22 cellular contexts compared by ENCODE assay signal in genomic region chr4:101171747-101172146, GRCh38.
DNase-seq lines count a peak whose midpoint lies in the region; ATAC-seq, FAIRE-seq and TF ChIP-seq lines count a peak whose summit lies in the region.
"Had no signal": no experiment of that assay in that cellular context is flagged by ENCODE, and none has a peak within 500 bp of the region (broad histone marks: within the 10 kb centered on the region; RNA-seq: fewer than 3 reads in every experiment).

No MANE protein-coding gene starts in this region.

- no peaks in the 10 kb centered on the region for H3K9me2 ChIP-seq in GM23248 (ENCODE audit: insufficient read depth)

- H3F3A ChIP-seq in GM23248 (ENCODE audit: insufficient read depth): peaks cover 9% of the 10 kb centered on the region; the same call in 1 of the 2 replicates

- no peaks in the 10 kb centered on the region for H3K27me3 ChIP-seq in GM23248 (replicated peaks; ENCODE audit: insufficient read depth)
- H3K27me3 ChIP-seq in fibroblast of lung (ENCODE audit: control insufficient read depth, insufficient read depth, low read length): no peaks in the 10 kb centered on the region
- H3K27me3 ChIP-seq: neutrophil, tibial nerve had no signal

- H3K9me3 Mint-ChIP-seq in stimulated activated effector memory CD8-positive, alpha-beta T cell treated with anti-CD3 and anti-CD28 coated beads, Interleukin-12 subunit alpha, Interleukin-12 subunit beta, amount 100 ng/mL, for 72 hours: no peaks in the 10 kb centered on the region
- H3K9me3 Mint-ChIP-seq: brain had no signal

- no peaks in the 10 kb centered on the region for H3K9me3 ChIP-seq in GM23248 (ENCODE audit: low read depth)
- no peaks in the 10 kb centered on the region for H3K9me3 ChIP-seq in fibroblast of lung (ENCODE audit: control insufficient read depth, insufficient read depth, low read depth, low read length)
- H3K9me3 ChIP-seq: neutrophil, prostate gland, tibial nerve had no signal

- no peaks in the 10 kb centered on the region for H3K36me3 Mint-ChIP-seq in stimulated activated effector memory CD8-positive, alpha-beta T cell treated with anti-CD3 and anti-CD28 coated beads, Interleukin-12 subunit alpha, Interleukin-12 subunit beta, amount 100 ng/mL, for 72 hours
- H3K36me3 Mint-ChIP-seq: brain had no signal

- no peak for FAIRE-seq in RCC 7860 (lab: Jason Lieb, UNC)
- FAIRE-seq: GM12892 had no signal

- H3K4me1 ChIP-seq in GM23248 (ENCODE audit: insufficient read depth) (peaks cover 21% of the 10 kb centered on the region), fibroblast of lung (ENCODE audit: control insufficient read depth, extremely low read depth, insufficient read depth, low read length) (peaks cover 4% of the 10 kb centered on the region)
- H3K4me1 ChIP-seq: prostate gland had no signal

- peak overlapping the region; percentile 30 for H3K4me2 ChIP-seq in GM23248 (ENCODE audit: unreplicated experiment)
- no peak overlapping the region for H3K4me2 ChIP-seq in fibroblast of lung (ENCODE audit: extremely low read depth, insufficient read depth, low read length)

- peak; percentile 48 for ATAC-seq in stimulated activated effector memory CD8-positive, alpha-beta T cell treated with anti-CD3 and anti-CD28 coated beads, Interleukin-12 subunit alpha, Interleukin-12 subunit beta, amount 100 ng/mL, for 72 hours
- ATAC-seq in GM21717 (IDR thresholded peaks at IDR 0.05; ENCODE audit: unreplicated experiment): no peak
- ATAC-seq in GM21390 (IDR thresholded peaks at IDR 0.05; ENCODE audit: unreplicated experiment): no peak
- ATAC-seq: activated CD4-positive, alpha-beta T cell treated with anti-CD3 and anti-CD28 coated beads for 36 hours; Panc1; T-helper 17 cell had no signal

- no peak overlapping the region for H3K4me3 Mint-ChIP-seq in stimulated activated effector memory CD8-positive, alpha-beta T cell treated with anti-CD3 and anti-CD28 coated beads, Interleukin-12 subunit alpha, Interleukin-12 subunit beta, amount 100 ng/mL, for 72 hours
- H3K4me3 Mint-ChIP-seq: activated CD4-positive, alpha-beta T cell treated with anti-CD3 and anti-CD28 coated beads for 36 hours; B cell; brain; T-helper 17 cell had no signal

- H3K4me3 ChIP-seq in GM23248 (no peak overlapping the region), fibroblast of lung (replicated peaks in 1 of 4; ENCODE audit: control extremely low read depth in 1 of 4, insufficient read depth in 1 of 4, low read depth in 3 of 4, low read length in 4 of 4) (no peak overlapping the region)
- H3K4me3 ChIP-seq: prostate gland, tibial nerve had no signal

- peaks cover 25% of the 10 kb centered on the region for H3K4me1 Mint-ChIP-seq in stimulated activated effector memory CD8-positive, alpha-beta T cell treated with anti-CD3 and anti-CD28 coated beads, Interleukin-12 subunit alpha, Interleukin-12 subunit beta, amount 100 ng/mL, for 72 hours

- DNase-seq in GM23248 (peak; percentile 59), RCC 7860 (ENCODE audit: low spot score) (peak; percentile 52), fibroblast of lung (ENCODE audit: low read depth in 2 of 2) (peak; percentile 45 to 61), middle frontal gyrus (ENCODE audit: extremely low spot score, low spot score) (no peak)
- DNase-seq in stimulated activated effector memory CD8-positive, alpha-beta T cell treated with anti-CD3 and anti-CD28 coated beads, Interleukin-12 subunit alpha, Interleukin-12 subunit beta, amount 100 ng/mL, for 72 hours (ENCODE audit: low spot score in 2 of 2): no peak
- DNase-seq: activated CD4-positive, alpha-beta T cell treated with anti-CD3 and anti-CD28 coated beads for 36 hours; activated CD8-positive, alpha-beta memory T cell treated with anti-CD3 and anti-CD28 coated beads for 24 hours; activated T-cell treated with anti-CD3 and anti-CD28 coated beads, Interleukin-2, amount 50 U/mL, for 1 hour; MM.1S; NCI-H146; NCI-H510A; NK-92 treated with Interleukin-12 subunit alpha and Interleukin-12 subunit beta, amount 100 ng/mL, for 24 hours; T-helper 17 cell had no signal

- TF ChIP-seq CTCF in fibroblast of lung (conservative IDR thresholded peaks at IDR 0.05 in 1 of 2, IDR thresholded peaks at IDR 0.05 in 1 of 2; ENCODE audit: low read depth in 1 of 2, low read length in 2 of 2): no peak

- no peak overlapping the region for H3K9ac ChIP-seq in GM23248
- no peak overlapping the region for H3K9ac ChIP-seq in fibroblast of lung (ENCODE audit: insufficient read depth, low read length)

- in situ Hi-C loops in GM23248 (cut with MboI): no loop called here

- H3K27ac Mint-ChIP-seq in stimulated activated effector memory CD8-positive, alpha-beta T cell treated with anti-CD3 and anti-CD28 coated beads, Interleukin-12 subunit alpha, Interleukin-12 subunit beta, amount 100 ng/mL, for 72 hours: no peak overlapping the region
- H3K27ac Mint-ChIP-seq: activated CD4-positive, alpha-beta T cell treated with anti-CD3 and anti-CD28 coated beads for 36 hours; B cell had no signal

- WGBS in GM23248 (ENCODE audit: low coverage in 1 of 2, low lambda C conversion rate in 2 of 2, missing lambda C conversion rate in 2 of 2), 2 experiments: 30 to 31% methylated on average over 3 of the region's 3 CpGs

- H3K27ac ChIP-seq in GM23248 (no peak overlapping the region), fibroblast of lung (ENCODE audit: insufficient read depth, low read length) (no peak overlapping the region)
- H3K27ac ChIP-seq: neutrophil, prostate gland had no signal

- H4K20me1 ChIP-seq in GM23248 (ENCODE audit: insufficient read depth) (no peaks in the 10 kb centered on the region), fibroblast of lung (ENCODE audit: control insufficient read depth, extremely low read depth, insufficient read depth, low read length) (no peaks in the 10 kb centered on the region)

- H2AFZ ChIP-seq in GM23248 (no peak overlapping the region), fibroblast of lung (ENCODE audit: low read length) (no peak overlapping the region)

- H3K79me2 ChIP-seq in GM23248 (ENCODE audit: insufficient read depth): peaks cover 58% of the 10 kb centered on the region
- peaks cover 4% of the 10 kb centered on the region for H3K79me2 ChIP-seq in fibroblast of lung (ENCODE audit: control insufficient read depth, insufficient read depth, low read length)

- H3K36me3 ChIP-seq in GM23248 (ENCODE audit: low read depth): no peaks in the 10 kb centered on the region
- no peaks in the 10 kb centered on the region for H3K36me3 ChIP-seq in fibroblast of lung (ENCODE audit: control insufficient read depth, insufficient read depth, low read length)
- H3K36me3 ChIP-seq: neutrophil, prostate gland, tibial nerve had no signal

Comparison
In these comparisons a context has a peak if more than half of its experiments do, and no peak if none do; other contexts are left out.
1. DNase-seq: peak in GM23248 (single experiment), RCC 7860 (single experiment) and fibroblast of lung (2 of 2); none in stimulated activated effector memory CD8-positive, alpha-beta T cell treated with anti-CD3 and anti-CD28 coated beads, Interleukin-12 subunit alpha, Interleukin-12 subunit beta, amount 100 ng/mL, for 72 hours (0 of 2) and middle frontal gyrus (single experiment).